23 cellular contexts compared by ENCODE assay signal in the genomic region with DNA sequence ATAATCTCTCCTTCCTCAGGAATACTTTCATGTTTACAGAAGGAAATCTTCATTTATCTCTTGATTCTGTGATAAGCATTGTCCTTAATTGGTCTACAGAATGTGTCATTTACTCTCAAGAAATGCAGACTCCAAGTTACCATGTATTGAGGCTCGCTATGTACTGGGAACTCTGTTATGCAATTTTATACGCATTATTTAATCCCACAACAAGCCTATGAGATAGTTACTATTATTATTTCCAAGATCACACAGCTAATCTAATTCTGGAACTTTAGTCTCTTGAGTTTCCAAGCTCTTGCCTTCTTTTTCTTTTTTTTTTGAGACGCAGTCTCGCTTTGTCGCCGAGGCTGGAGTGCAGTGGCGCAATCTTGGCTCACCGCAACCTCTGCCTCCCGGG.
"Had no signal": no experiment of that assay in that cellular context is flagged by ENCODE, and none has a peak within 500 bp of the region (broad histone marks: within the 10 kb centered on the region; RNA-seq: fewer than 3 reads in every experiment).

No MANE protein-coding gene starts in this region.

- DNase-seq: activated CD4-positive, alpha-beta memory T cell treated with anti-CD3 and anti-CD28 coated beads, Interleukin-2, amount 10 ng/mL, durations not matched to agents 7 days and 5 days; activated CD4-positive, alpha-beta T cell treated with anti-CD3 and anti-CD28 coated beads for 4 hours; activated effector memory CD4-positive, alpha-beta T cell treated with anti-CD3 and anti-CD28 coated beads, Interleukin-2, amount 50 U/mL, for 16 hours; activated T-cell treated with anti-CD3 and anti-CD28 coated beads, Interleukin-2, amount 50 U/mL, for 24 hours; adrenal gland; body of pancreas; central memory CD4-positive, alpha-beta T cell; cortex of kidney; effector memory CD8-positive, alpha-beta T cell; islet precursor cell; midbrain; naive thymus-derived CD4-positive, alpha-beta T cell; stimulated activated CD4-positive, alpha-beta T cell treated with anti-CD3 and anti-CD28 coated beads, Interleukin-4, amount 100 ng/mL, for 4 hours; stimulated activated CD8-positive, alpha-beta memory T cell treated with anti-CD3 and anti-CD28 coated beads, Interleukin-4, amount 100 ng/mL, for 48 hours; stimulated activated naive CD4-positive, alpha-beta T cell treated with Interleukin-2 at 50 U/mL for 16 hours; T-helper 1 cell had no signal

- H3K36me3 ChIP-seq: adrenal gland, right atrium auricular region, suprapubic skin had no signal

- H3K4me1 ChIP-seq: adrenal gland, suprapubic skin had no signal

- ATAC-seq: effector memory CD8-positive, alpha-beta T cell; naive thymus-derived CD4-positive, alpha-beta T cell had no signal

- H3K36me3 Mint-ChIP-seq: activated naive CD4-positive, alpha-beta T cell treated with anti-CD3 and anti-CD28 coated beads, Interleukin-2, amount 50 U/mL, for 24 hours; naive thymus-derived CD4-positive, alpha-beta T cell had no signal

- H3K4me3 Mint-ChIP-seq: activated CD4-positive, alpha-beta memory T cell treated with anti-CD3 and anti-CD28 coated beads, Interleukin-2, amount 10 ng/mL, durations not matched to agents 7 days and 5 days; activated naive CD4-positive, alpha-beta T cell treated with anti-CD3 and anti-CD28 coated beads, Interleukin-2, amount 50 U/mL, for 24 hours; activated T-cell treated with anti-CD3 and anti-CD28 coated beads, Interleukin-2, amount 50 U/mL, for 24 hours; effector memory CD8-positive, alpha-beta T cell; naive thymus-derived CD4-positive, alpha-beta T cell had no signal

- H3K27me3 Mint-ChIP-seq: activated naive CD4-positive, alpha-beta T cell treated with anti-CD3 and anti-CD28 coated beads, Interleukin-2, amount 50 U/mL, for 24 hours; activated T-cell treated with anti-CD3 and anti-CD28 coated beads, Interleukin-2, amount 50 U/mL, for 24 hours; effector memory CD8-positive, alpha-beta T cell had no signal

- H3K9me3 ChIP-seq: adrenal gland, body of pancreas, right atrium auricular region, suprapubic skin had no signal

- H3K27ac ChIP-seq: adrenal gland, parathyroid adenoma, SK-N-MC, suprapubic skin had no signal

- H3K27me3 ChIP-seq: adrenal gland, body of pancreas, right atrium auricular region, suprapubic skin had no signal

- H3K27ac Mint-ChIP-seq: activated CD4-positive, alpha-beta memory T cell treated with anti-CD3 and anti-CD28 coated beads, Interleukin-2, amount 10 ng/mL, durations not matched to agents 7 days and 5 days; activated naive CD4-positive, alpha-beta T cell treated with anti-CD3 and anti-CD28 coated beads, Interleukin-2, amount 50 U/mL, for 24 hours; activated T-cell treated with anti-CD3 and anti-CD28 coated beads, Interleukin-2, amount 50 U/mL, for 24 hours; effector memory CD8-positive, alpha-beta T cell; naive thymus-derived CD4-positive, alpha-beta T cell had no signal

- H3K4me1 Mint-ChIP-seq: activated CD4-positive, alpha-beta memory T cell treated with anti-CD3 and anti-CD28 coated beads, Interleukin-2, amount 10 ng/mL, durations not matched to agents 7 days and 5 days; activated naive CD4-positive, alpha-beta T cell treated with anti-CD3 and anti-CD28 coated beads, Interleukin-2, amount 50 U/mL, for 24 hours; naive thymus-derived CD4-positive, alpha-beta T cell had no signal

- H3K4me3 ChIP-seq: adrenal gland, body of pancreas, lung, right atrium auricular region, SK-N-MC, smooth muscle cell, suprapubic skin had no signal

- H3K9me3 Mint-ChIP-seq: activated CD4-positive, alpha-beta memory T cell treated with anti-CD3 and anti-CD28 coated beads, Interleukin-2, amount 10 ng/mL, durations not matched to agents 7 days and 5 days; activated naive CD4-positive, alpha-beta T cell treated with anti-CD3 and anti-CD28 coated beads, Interleukin-2, amount 50 U/mL, for 24 hours; activated T-cell treated with anti-CD3 and anti-CD28 coated beads, Interleukin-2, amount 50 U/mL, for 24 hours; effector memory CD8-positive, alpha-beta T cell; naive thymus-derived CD4-positive, alpha-beta T cell had no signal

- H3K9ac ChIP-seq: parathyroid adenoma had no signal
